1 cellular context compared by ENCODE assay signal in genomic region chr16:57270221-57271062, GRCh38.
TF ChIP-seq lines count a peak whose summit lies in the region.

No MANE protein-coding gene starts in this region.

TF ChIP-seq in H1, 55 proteins besides CTCF, POLR2A, EP300 and RAD21:
- TF ChIP-seq TEAD4 (IDR thresholded peaks at IDR 0.05; ENCODE audit: low read depth, low read length) (peak; percentile 79), KDM4A (IDR thresholded peaks at IDR 0.05; ENCODE audit: low read depth, low read length, severe bottlenecking) (no peak)
